In the genomic region with DNA sequence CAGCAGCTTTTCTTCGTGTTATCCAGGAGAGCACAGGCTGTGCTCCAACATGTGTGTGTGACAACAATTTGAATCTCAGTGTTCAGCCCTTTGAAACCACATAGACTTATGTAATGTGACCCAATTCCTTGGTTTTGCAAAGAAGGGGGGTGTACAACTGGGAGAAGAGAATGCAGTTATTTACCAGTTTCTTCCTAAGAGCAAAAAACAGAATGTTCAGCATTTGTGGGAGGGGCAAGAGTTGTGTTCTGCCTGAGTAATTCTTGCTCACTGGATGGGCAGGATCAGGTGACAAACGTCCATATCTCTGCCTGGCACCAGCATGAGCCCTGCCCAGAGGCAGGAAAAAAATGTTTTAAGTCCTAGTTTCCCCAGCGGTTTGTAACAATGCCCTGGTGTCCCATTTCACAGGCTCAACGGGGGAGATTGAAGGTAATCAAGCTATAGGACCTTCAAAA, we compare ENCODE assay signal across 10 cellular contexts.
A peak's percentile ranks its signal among the peaks of the same experiment; 100 is the strongest.
DNase-seq lines count a peak whose midpoint lies in the region; ATAC-seq, FAIRE-seq and TF ChIP-seq lines count a peak whose summit lies in the region.
"Had no signal": no experiment of that assay in that cellular context is flagged by ENCODE, and none has a peak within 500 bp of the region (broad histone marks: within the 10 kb centered on the region; RNA-seq: fewer than 3 reads in every experiment).

No MANE protein-coding gene starts in this region.

- intact Hi-C loops in Calu3 (cut with micrococcal nuclease; ENCODE audit: unreplicated experiment) (no loop called here), ovary (cut with DNase I) (no loop called here)

- WGBS in ovary, 3 donors: 15 to 18% (median 17%) methylated on average over 4 of the region's 4 CpGs

- no peaks in the 10 kb centered on the region for H3K27me3 Mint-ChIP-seq in Calu3 (ENCODE audit: unreplicated experiment)
- H3K27me3 Mint-ChIP-seq in activated CD4-positive, alpha-beta memory T cell treated with anti-CD3 and anti-CD28 coated beads, Interleukin-2, amount 10 ng/mL, durations not matched to agents 7 days and 5 days: peaks cover under 1% of the 10 kb centered on the region

- TF ChIP-seq POLR2A in ovary (IDR thresholded peaks at IDR 0.05): no peak

- no peaks in the 10 kb centered on the region for H3K36me3 ChIP-seq in ovary

- TF ChIP-seq CTCF in Calu3 (IDR thresholded peaks at IDR 0.05; ENCODE audit: unreplicated experiment) (no peak), fibroblast of villous mesenchyme (IDR thresholded peaks at IDR 0.05; ENCODE audit: insufficient read depth, low read depth, low read length) (no peak), ovary (IDR thresholded peaks at IDR 0.05) (no peak)

- POLR2A ChIA-PET in activated CD4-positive, alpha-beta memory T cell treated with anti-CD3 and anti-CD28 coated beads, Interleukin-2, amount 10 ng/mL, durations not matched to agents 7 days and 5 days (lab: Charles Lee): interaction anchor here (2.2 kb wide), 1 partner anchor 11 kb away, joined by 8 read pairs; no protein-coding TSS in a partner anchor

- no peaks in the 10 kb centered on the region for H3K36me3 Mint-ChIP-seq in Calu3 (ENCODE audit: insufficient read depth, unreplicated experiment)
- H3K36me3 Mint-ChIP-seq in activated CD4-positive, alpha-beta memory T cell treated with anti-CD3 and anti-CD28 coated beads, Interleukin-2, amount 10 ng/mL, durations not matched to agents 7 days and 5 days (ENCODE audit: low read depth): no peaks in the 10 kb centered on the region

- TF ChIP-seq EP300 in ovary (IDR thresholded peaks at IDR 0.05): peak; percentile 57

- H3K9me3 Mint-ChIP-seq in Calu3 (ENCODE audit: low read depth, unreplicated experiment): peaks cover 2% of the 10 kb centered on the region
- no peaks in the 10 kb centered on the region for H3K9me3 Mint-ChIP-seq in activated CD4-positive, alpha-beta memory T cell treated with anti-CD3 and anti-CD28 coated beads, Interleukin-2, amount 10 ng/mL, durations not matched to agents 7 days and 5 days

- DNase-seq in Calu3 (no peak), RCC 7860 (ENCODE audit: low spot score) (peak; percentile 8), fibroblast of villous mesenchyme (ENCODE audit: low read depth) (peak; percentile 84), ovary (peak in 1 of 5 donors; percentile 70), CD1c-positive myeloid dendritic cell (ENCODE audit: extremely low spot score) (no peak)
- DNase-seq in stimulated activated CD8-positive, alpha-beta memory T cell treated with anti-CD3 and anti-CD28 coated beads, Interleukin-4, amount 100 ng/mL, for 48 hours: no peak
- DNase-seq in activated CD4-positive, alpha-beta memory T cell treated with anti-CD3 and anti-CD28 coated beads, Interleukin-2, amount 10 ng/mL, durations not matched to agents 7 days and 5 days: no peak
- DNase-seq: NCI-H1092 had no signal

- H3K4me1 ChIP-seq in ovary (ENCODE audit: insufficient read depth): peaks cover 7% of the 10 kb centered on the region

- H3K4me3 Mint-ChIP-seq in Calu3 (ENCODE audit: low read depth, unreplicated experiment): no peak overlapping the region
- no peak overlapping the region for H3K4me3 Mint-ChIP-seq in activated CD4-positive, alpha-beta memory T cell treated with anti-CD3 and anti-CD28 coated beads, Interleukin-2, amount 10 ng/mL, durations not matched to agents 7 days and 5 days

- H3K4me3 ChIP-seq in fibroblast of villous mesenchyme (ENCODE audit: low read depth, low read length): no peak overlapping the region
- no peak overlapping the region for H3K4me3 ChIP-seq in ovary
- H3K4me3 ChIP-seq: skin epidermis had no signal

- no TSS peak for BruUV-seq in Calu3 (replicated peaks; lab: Mats Ljungman, UMichigan)

- CTCF ChIA-PET in Calu3 (lab: Charles Lee): no interaction called here
- CTCF ChIA-PET in activated CD4-positive, alpha-beta memory T cell treated with anti-CD3 and anti-CD28 coated beads, Interleukin-2, amount 10 ng/mL, durations not matched to agents 7 days and 5 days (lab: Charles Lee): no interaction called here

- no peak for ATAC-seq in HG03469 (IDR thresholded peaks at IDR 0.05; ENCODE audit: unreplicated experiment)

- H3K27me3 ChIP-seq in ovary: no peaks in the 10 kb centered on the region

- FAIRE-seq in RCC 7860 (lab: Jason Lieb, UNC): peak; percentile 57

- H3K9me3 ChIP-seq in ovary: no peaks in the 10 kb centered on the region

- peak overlapping the region; percentile 33 for H3K27ac Mint-ChIP-seq in Calu3 (ENCODE audit: unreplicated experiment)
- no peak overlapping the region for H3K27ac Mint-ChIP-seq in activated CD4-positive, alpha-beta memory T cell treated with anti-CD3 and anti-CD28 coated beads, Interleukin-2, amount 10 ng/mL, durations not matched to agents 7 days and 5 days

- peak overlapping the region in 1 of 2 donors; percentile 46 for H3K27ac ChIP-seq in ovary

- peaks cover 11% of the 10 kb centered on the region for H3K4me1 Mint-ChIP-seq in Calu3 (ENCODE audit: low read depth, unreplicated experiment)
- peaks cover 13% of the 10 kb centered on the region for H3K4me1 Mint-ChIP-seq in activated CD4-positive, alpha-beta memory T cell treated with anti-CD3 and anti-CD28 coated beads, Interleukin-2, amount 10 ng/mL, durations not matched to agents 7 days and 5 days

Comparison
In these comparisons a context has a peak if more than half of its experiments do, and no peak if none do; other contexts are left out.
1. DNase-seq: peak in RCC 7860 (single experiment) and fibroblast of villous mesenchyme (single experiment); none in Calu3 (single experiment), stimulated activated CD8-positive, alpha-beta memory T cell treated with anti-CD3 and anti-CD28 coated beads, Interleukin-4, amount 100 ng/mL, for 48 hours (single experiment), CD1c-positive myeloid dendritic cell (single experiment) and activated CD4-positive, alpha-beta memory T cell treated with anti-CD3 and anti-CD28 coated beads, Interleukin-2, amount 10 ng/mL, durations not matched to agents 7 days and 5 days (single experiment).